Comparison of ENCODE assay signal across 16 cellular contexts in genomic region chr16:914453-914852, GRCh38. TPM values are rescaled to one million over a fixed set of nuclear protein-coding genes. Genes with fewer than 3 reads are reported as not detected.
DNase-seq lines count a peak whose midpoint lies in the region; ATAC-seq, FAIRE-seq and TF ChIP-seq lines count a peak whose summit lies in the region.
"Had no signal": no experiment of that assay in that cellular context is flagged by ENCODE, and none has a peak within 500 bp of the region (broad histone marks: within the 10 kb centered on the region; RNA-seq: fewer than 3 reads in every experiment).

No MANE protein-coding gene starts in this region.

- FAIRE-seq in GM12891 (lab: Jason Lieb, UNC): peak; percentile 95

- TF ChIP-seq POLR2A in GM12891 (IDR thresholded peaks at IDR 0.05; ENCODE audit: low read depth, low read length): no peak

- peak; percentile 23 for DNase-seq in A172 (ENCODE audit: low spot score)
- DNase-seq in GM12891 (ENCODE audit: insufficient read length, low spot score): no peak
- peak; percentile 27 for DNase-seq in left kidney (ENCODE audit: low read depth, low spot score)
- DNase-seq in central memory CD4-positive, alpha-beta T cell: no peak
- no peak for DNase-seq in AG08396 (ENCODE audit: low spot score)
- DNase-seq: activated CD8-positive, alpha-beta memory T cell treated with anti-CD3 and anti-CD28 coated beads for 24 hours; body of pancreas; NCI-H774; occipital lobe; stimulated activated CD4-positive, alpha-beta T cell treated with anti-CD3 and anti-CD28 coated beads, Interleukin-2, amount 100 ng/mL, for 48 hours; SW 1271; testis had no signal

- ATAC-seq in HG03045 (IDR thresholded peaks at IDR 0.05; ENCODE audit: unreplicated experiment) (no peak), HG02623 (IDR thresholded peaks at IDR 0.05; ENCODE audit: unreplicated experiment) (no peak)
- ATAC-seq: body of pancreas had no signal

- H3K27ac ChIP-seq in angular gyrus (ENCODE audit: low read depth, low read length): peak overlapping the region; percentile 99
- H3K27ac ChIP-seq: body of pancreas, C4-2B, testis had no signal

TF ChIP-seq in GM12891, 5 proteins besides CTCF, POLR2A, EP300 and RAD21:
- TF ChIP-seq SPI1 (IDR thresholded peaks at IDR 0.05; ENCODE audit: low read depth, low read length) (no peak), TAF1 (IDR thresholded peaks at IDR 0.05; ENCODE audit: low read depth, low read length) (no peak)
TF ChIP-seq in GM12891: peak in this region for 0.

RNA-seq across cellular contexts. Expression of gene LMF1, which starts 56.3 kb away (rescaled TPM):
- 14.1 and 25.1 TPM in 2 replicates for total RNA-seq in A172 (2014; rRNA removed; shearing (Covaris generic))
- 3.6 TPM for polyA plus RNA-seq in GM12891 (2012; ENCODE audit: low read depth, missing spikeins)

Comparison
In these comparisons a context has a peak if more than half of its experiments do, and no peak if none do; other contexts are left out.
1. DNase-seq: peak in A172 (single experiment) and left kidney (single experiment); none in GM12891 (single experiment), central memory CD4-positive, alpha-beta T cell (single experiment) and AG08396 (single experiment).